ENCODE assay signal across 1 cellular context in the genomic region with DNA sequence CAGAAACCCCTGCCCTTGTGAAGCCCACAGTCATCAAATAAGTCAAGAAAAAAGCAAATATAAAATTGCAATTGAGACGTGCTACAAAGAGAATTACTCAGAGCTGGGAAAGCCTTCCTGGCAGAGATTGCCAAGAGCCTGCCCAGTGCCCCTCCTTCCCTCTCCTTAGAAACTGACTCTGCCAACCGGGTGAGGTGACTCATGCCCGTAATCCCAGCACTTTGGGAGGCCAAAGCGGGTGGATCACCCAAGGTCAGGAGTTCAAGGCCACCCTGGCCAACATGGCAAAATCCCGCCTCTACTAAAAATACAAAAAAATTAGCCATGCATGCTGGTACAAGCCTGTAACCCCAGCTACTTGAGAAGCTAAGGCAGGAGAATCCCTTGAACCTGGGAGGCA.
TF ChIP-seq lines count a peak whose summit lies in the region.

No MANE protein-coding gene starts in this region.

TF ChIP-seq in SK-N-SH, 30 proteins besides CTCF, POLR2A, EP300 and RAD21 (continued from another document):
- TF ChIP-seq NRF1 (IDR thresholded peaks at IDR 0.05; ENCODE audit: low read depth, low read length) (no peak), CHD2 (IDR thresholded peaks at IDR 0.05; ENCODE audit: low read length, partially characterized antibody) (no peak), GABPA (IDR thresholded peaks at IDR 0.05; ENCODE audit: low read depth) (no peak), MEF2A (IDR thresholded peaks at IDR 0.05; ENCODE audit: borderline replicate concordance, low read depth) (no peak), YY1 (IDR thresholded peaks at IDR 0.05; ENCODE audit: low read depth) (no peak), TAF1 (IDR thresholded peaks at IDR 0.05; ENCODE audit: borderline replicate concordance, low read depth, low read length) (no peak)
